Comparison of ENCODE assay signal across 10 cellular contexts in the genomic region with DNA sequence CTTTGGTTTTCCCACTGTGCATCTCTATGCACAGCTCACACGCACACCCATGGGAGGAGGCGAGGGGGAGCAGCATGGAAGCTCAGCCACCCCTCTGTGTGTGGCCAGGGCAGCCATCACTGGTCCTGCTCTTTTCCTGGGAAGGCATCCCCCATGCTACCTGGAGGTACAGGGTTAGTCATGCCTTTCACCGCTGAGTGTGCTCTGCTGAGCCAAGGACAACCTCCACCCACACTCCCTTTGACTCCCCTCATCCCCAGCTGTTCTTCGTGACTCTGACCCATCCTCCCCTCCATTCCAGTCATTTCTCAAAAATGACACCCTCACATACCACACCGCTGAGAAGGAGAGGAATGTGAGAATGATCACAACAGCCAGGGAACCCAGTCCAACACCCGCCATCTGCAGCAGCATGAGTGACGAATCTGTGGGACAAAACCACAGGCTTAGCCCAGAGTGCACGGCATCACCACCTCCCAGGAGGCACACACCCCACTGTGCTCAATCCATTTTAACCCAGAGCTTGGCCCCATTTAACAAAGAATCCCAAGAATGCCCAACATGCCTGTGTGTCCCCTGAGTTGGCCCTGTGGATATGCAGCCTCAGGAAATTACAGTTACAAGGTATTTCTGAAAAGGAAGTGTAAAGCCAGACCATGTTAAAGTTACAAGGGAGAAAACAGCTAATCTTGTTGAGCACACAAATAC.
DNase-seq lines count a peak whose midpoint lies in the region; ATAC-seq, FAIRE-seq and TF ChIP-seq lines count a peak whose summit lies in the region.
"Had no signal": no experiment of that assay in that cellular context is flagged by ENCODE, and none has a peak within 500 bp of the region (broad histone marks: within the 10 kb centered on the region; RNA-seq: fewer than 3 reads in every experiment).

No MANE protein-coding gene starts in this region.

- peak; percentile 18 for FAIRE-seq in bronchial epithelial cell (lab: Jason Lieb, UNC)

- DNase-seq in 8988T (peak; percentile 46), HK-2 (ENCODE audit: unreplicated experiment) (peak; percentile 97), bronchial epithelial cell (ENCODE audit: low read depth) (peak; percentile 99), kidney epithelial cell (ENCODE audit: low read depth) (peak; percentile 100), SHP77 treated with DMSO at 0.1 percent for 48 hours (lab: John Stamatoyannopoulos, UW) (no peak), NCI-H510A treated with DMSO at 0.1 percent for 48 hours (lab: John Stamatoyannopoulos, UW) (no peak)
- DNase-seq: activated effector memory CD4-positive, alpha-beta T cell treated with Interleukin-2 at 50 U/mL for 16 hours; NCI-H446 treated with DMSO at 0.1 percent for 48 hours had no signal

- no peak for TF ChIP-seq CTCF in bronchial epithelial cell (IDR thresholded peaks at IDR 0.05; ENCODE audit: insufficient read depth, low read length, severe bottlenecking)
- no peak for TF ChIP-seq CTCF in kidney epithelial cell (IDR thresholded peaks at IDR 0.05; ENCODE audit: insufficient read depth, low read length, poor library complexity, severe bottlenecking)

- ATAC-seq in GM19452 (IDR thresholded peaks at IDR 0.05; ENCODE audit: unreplicated experiment): no peak
- no peak for ATAC-seq in GM18520 (IDR thresholded peaks at IDR 0.05; ENCODE audit: unreplicated experiment)

- H3K36me3 ChIP-seq in bronchial epithelial cell (ENCODE audit: control insufficient read depth, insufficient read depth, low read length): no peaks in the 10 kb centered on the region
- H3K36me3 ChIP-seq in kidney epithelial cell (ENCODE audit: control insufficient read depth, insufficient read depth, low read length): peaks cover 3% of the 10 kb centered on the region

- H3K27me3 ChIP-seq in bronchial epithelial cell (ENCODE audit: control insufficient read depth, insufficient read depth, low read length) (no peaks in the 10 kb centered on the region), kidney epithelial cell (ENCODE audit: control insufficient read depth, insufficient read depth, low read length) (no peaks in the 10 kb centered on the region)

- H3K4me3 ChIP-seq in bronchial epithelial cell (ENCODE audit: low read depth, low read length): no peak overlapping the region
- H3K4me3 ChIP-seq in kidney epithelial cell (ENCODE audit: low read depth, low read length): no peak overlapping the region

Comparison
In these comparisons a context has a peak if more than half of its experiments do, and no peak if none do; other contexts are left out.
1. DNase-seq: peak in 8988T (single experiment), HK-2 (single experiment), bronchial epithelial cell (single experiment) and kidney epithelial cell (single experiment); none in SHP77 treated with DMSO at 0.1 percent for 48 hours (single experiment) and NCI-H510A treated with DMSO at 0.1 percent for 48 hours (single experiment).